ENCODE assay signal across 13 cellular contexts in genomic region chr12:99390707-99391106, GRCh38.
DNase-seq lines count a peak whose midpoint lies in the region; ATAC-seq, FAIRE-seq and TF ChIP-seq lines count a peak whose summit lies in the region.
"Had no signal": no experiment of that assay in that cellular context is flagged by ENCODE, and none has a peak within 500 bp of the region (broad histone marks: within the 10 kb centered on the region; RNA-seq: fewer than 3 reads in every experiment).

No MANE protein-coding gene starts in this region.

- ATAC-seq in HG02870 (IDR thresholded peaks at IDR 0.05; ENCODE audit: unreplicated experiment) (no peak), GM21528 (IDR thresholded peaks at IDR 0.05; ENCODE audit: low FRiP score, unreplicated experiment) (no peak)

- TF ChIP-seq CTCF in C4-2B (conservative IDR thresholded peaks at IDR 0.05) (peak; percentile 57), GM20000 (IDR thresholded peaks at IDR 0.05; ENCODE audit: extremely low read depth, missing control alignments) (peak; percentile 42), keratinocyte (optimal IDR thresholded peaks at IDR 0.05 in 1 of 3, IDR thresholded peaks at IDR 0.05 in 1 of 3, conservative IDR thresholded peaks at IDR 0.05 in 1 of 3; ENCODE audit: extremely low read depth in 1 of 3, insufficient read depth in 2 of 3, low read length in 3 of 3) (peak; percentile 31 to 64 (median 33))

- peak; percentile 14 for DNase-seq in GM20000 (ENCODE audit: low spot score)
- peak; percentile 57 for DNase-seq in RPMI7951 (ENCODE audit: low read depth)
- no peak for DNase-seq in keratinocyte (ENCODE audit: low read depth, low spot score)
- DNase-seq in NCI-H524 treated with DMSO at 0.1 percent for 48 hours (lab: John Stamatoyannopoulos, UW) = no peak
- DNase-seq in RCC 7860 (ENCODE audit: low spot score) = no peak
- DNase-seq: activated CD4-positive, alpha-beta memory T cell treated with anti-CD3 and anti-CD28 coated beads for 36 hours; immature natural killer cell; NCI-H345 had no signal

- H3K9me1 ChIP-seq in keratinocyte (ENCODE audit: control insufficient read depth, extremely low read depth, insufficient read depth, low read length) = no peaks in the 10 kb centered on the region

- H3K27me3 ChIP-seq in keratinocyte (ENCODE audit: control insufficient read depth, extremely low read depth, insufficient read depth, low read length) = no peaks in the 10 kb centered on the region
- H3K27me3 ChIP-seq: thyroid gland had no signal

- no peak overlapping the region for H3K4me2 ChIP-seq in keratinocyte (ENCODE audit: control insufficient read depth, extremely low read depth, insufficient read depth, low read depth, low read length)

- no peak overlapping the region for H3K9ac ChIP-seq in keratinocyte (ENCODE audit: control insufficient read depth, extremely low read depth, insufficient read depth, low read length)

- no peaks in the 10 kb centered on the region for H3K9me3 ChIP-seq in keratinocyte (ENCODE audit: control insufficient read depth, low read depth, low read length)
- H3K9me3 ChIP-seq: thyroid gland had no signal

- no peak overlapping the region for H3K4me3 ChIP-seq in keratinocyte (ENCODE audit: control insufficient read depth in 2 of 3, extremely low read depth in 1 of 3, insufficient read depth in 2 of 3, low read depth in 1 of 3, low read length in 3 of 3)
- H3K4me3 ChIP-seq: thyroid gland had no signal

- no peaks in the 10 kb centered on the region for H3K36me3 ChIP-seq in keratinocyte (ENCODE audit: control insufficient read depth in 2 of 2, extremely low read depth in 1 of 2, insufficient read depth in 2 of 2, low read length in 2 of 2)
- H3K36me3 ChIP-seq: thyroid gland had no signal

- H3K79me2 ChIP-seq in keratinocyte (ENCODE audit: control insufficient read depth, insufficient read depth, low read length) = no peaks in the 10 kb centered on the region

- H3K27ac ChIP-seq in C4-2B (no peak overlapping the region), keratinocyte (ENCODE audit: control insufficient read depth, insufficient read depth, low read length) (no peak overlapping the region)
- H3K27ac ChIP-seq: thyroid gland had no signal

- no peak overlapping the region for H2AFZ ChIP-seq in keratinocyte (ENCODE audit: control insufficient read depth, low read length)

- dilution Hi-C loops in keratinocyte (cut with MboI; ENCODE audit: extremely low pct_ligation_motif_present, low sequenced_read_pairs) = loop anchor here (25.0 kb wide), 1 partner anchor 372 kb away; no protein-coding TSS in a partner anchor

- H4K20me1 ChIP-seq in keratinocyte (ENCODE audit: control insufficient read depth, extremely low read depth, insufficient read depth, low read length) = no peaks in the 10 kb centered on the region

- H3K4me1 ChIP-seq in keratinocyte (ENCODE audit: control insufficient read depth, extremely low read depth, insufficient read depth, low read length) = no peaks in the 10 kb centered on the region
- H3K4me1 ChIP-seq: thyroid gland had no signal

- FAIRE-seq in keratinocyte (lab: Jason Lieb, UNC) (no peak), RCC 7860 (lab: Jason Lieb, UNC) (no peak)
- FAIRE-seq: colon had no signal

Comparison
In these comparisons a context has a peak if more than half of its experiments do, and no peak if none do; other contexts are left out.
1. DNase-seq: peak in GM20000 (single experiment) and RPMI7951 (single experiment); none in keratinocyte (single experiment), NCI-H524 treated with DMSO at 0.1 percent for 48 hours (single experiment) and RCC 7860 (single experiment).
2. Peak in every context shown above with its lines, with median percentiles within 50 percentile points of each other: CTCF ChIP-seq.